Comparison of ENCODE assay signal across 1 cellular context in genomic region chr9:109889456-109889855, GRCh38.
TF ChIP-seq lines count a peak whose summit lies in the region.

No MANE protein-coding gene starts in this region.

TF ChIP-seq in HepG2, 621 proteins besides CTCF, POLR2A, EP300 and RAD21 (continued from another document):
- TF ChIP-seq SRY (CRISPR knock-in tag; IDR thresholded peaks at IDR 0.05) (no peak), MLLT10 (CRISPR knock-in tag; IDR thresholded peaks at IDR 0.05) (no peak), ZNF879 (CRISPR knock-in tag; IDR thresholded peaks at IDR 0.05) (no peak), ZNF12 (CRISPR knock-in tag; IDR thresholded peaks at IDR 0.05) (no peak), ZNF709 (CRISPR knock-in tag; IDR thresholded peaks at IDR 0.05) (no peak), ZNF766 (CRISPR knock-in tag; IDR thresholded peaks at IDR 0.05; ENCODE audit: borderline replicate concordance) (no peak), DPF2 (CRISPR knock-in tag; IDR thresholded peaks at IDR 0.05; ENCODE audit: borderline replicate concordance, low read depth) (no peak), REST (IDR thresholded peaks at IDR 0.05; ENCODE audit: borderline replicate concordance in 1 of 2, low read depth in 1 of 2, low read length in 2 of 2) (no peak)
TF ChIP-seq in HepG2: peak in this region for 0.
